Comparison of ENCODE assay signal across 8 cellular contexts in the genomic region with DNA sequence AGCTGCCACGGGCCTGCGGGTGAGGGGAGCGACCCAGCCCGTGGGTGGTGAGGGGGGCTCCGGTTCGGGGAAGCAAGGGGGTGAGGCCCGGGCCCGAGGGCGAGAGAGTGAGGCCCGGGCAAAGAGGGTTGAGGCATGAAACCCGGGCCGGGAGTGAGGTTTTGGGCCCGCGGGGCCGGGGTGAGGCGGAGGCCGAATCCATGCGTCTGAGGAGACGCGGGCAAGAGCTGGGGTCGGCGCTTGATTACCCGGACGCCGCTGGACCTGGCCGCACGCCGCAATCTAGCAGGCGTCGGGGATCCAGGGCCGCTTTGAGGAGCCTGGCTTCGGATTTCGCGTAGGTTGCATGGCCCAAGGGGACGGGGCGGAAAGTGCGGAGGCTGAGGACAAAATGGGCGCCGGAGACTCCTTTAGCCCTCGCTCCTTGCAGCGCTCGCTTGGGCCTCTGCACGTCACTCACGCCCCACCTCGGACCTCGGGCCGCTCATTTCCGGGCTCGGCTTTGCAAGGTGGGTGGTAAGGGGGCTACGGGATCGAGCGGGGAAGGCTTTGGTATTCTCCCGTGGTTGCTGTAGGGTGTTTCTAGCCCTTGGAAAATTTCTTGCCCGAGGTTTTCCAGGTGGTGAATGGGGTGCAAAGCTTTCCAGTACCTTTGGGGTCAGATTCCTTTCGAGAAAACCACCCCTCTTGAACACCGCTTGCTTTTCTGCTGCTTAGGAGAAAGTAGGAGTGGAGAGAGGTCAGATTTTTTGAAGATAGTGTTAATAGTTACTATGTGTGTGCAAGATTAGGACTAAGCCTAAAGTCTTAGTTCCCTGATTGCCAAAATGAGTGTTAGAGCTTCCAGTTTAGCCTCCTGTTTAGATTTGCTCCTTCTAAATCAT.
A peak's percentile ranks its signal among the peaks of the same experiment; 100 is the strongest.
DNase-seq lines count a peak whose midpoint lies in the region; ATAC-seq lines count a peak whose summit lies in the region.

No MANE protein-coding gene starts in this region.

- peak; percentile 47 for ATAC-seq in GM18511 (IDR thresholded peaks at IDR 0.05; ENCODE audit: unreplicated experiment)
- ATAC-seq in HG03025 (IDR thresholded peaks at IDR 0.05; ENCODE audit: low FRiP score, unreplicated experiment), result peak; percentile 42
- ATAC-seq in stimulated activated naive B cell treated with anti-CD40 and anti-IgM and Interleukin-4, amounts not matched to agents 10 μg/mL and 1 μg/mL and 100 μg/mL, for 72 hours (replicated peaks), result peak; percentile 50 to 54

- peaks cover 12 to 15% of the 10 kb centered on the region in 2 donors for H3K36me3 Mint-ChIP-seq in stimulated activated naive B cell treated with anti-CD40 and anti-IgM and Interleukin-4, amounts not matched to agents 10 μg/mL and 1 μg/mL and 100 μg/mL, for 72 hours

- in situ Hi-C loops in ACHN (cut with HindIII; ENCODE audit: low pct_ligation_motif_present, low pct_unique_long_range_greater_than_20kb, low sequenced_read_pairs), result no loop called here

- no peaks in the 10 kb centered on the region for H3K36me3 ChIP-seq in mucosa of rectum (ENCODE audit: control insufficient read depth in 2 of 2, insufficient read depth in 2 of 2, low read length in 2 of 2)

- peak overlapping the region; percentile 96 to 100 for H3K4me3 Mint-ChIP-seq in stimulated activated naive B cell treated with anti-CD40 and anti-IgM and Interleukin-4, amounts not matched to agents 10 μg/mL and 1 μg/mL and 100 μg/mL, for 72 hours

- H3K4me1 Mint-ChIP-seq in stimulated activated naive B cell treated with anti-CD40 and anti-IgM and Interleukin-4, amounts not matched to agents 10 μg/mL and 1 μg/mL and 100 μg/mL, for 72 hours, result peaks cover 16 to 48% of the 10 kb centered on the region in 2 donors

- H3K27ac ChIP-seq in epithelial cell of prostate (peak overlapping the region; percentile 68), mucosa of rectum (ENCODE audit: low read depth in 2 of 2, low read length in 2 of 2) (peak overlapping the region; percentile 97)

- H3K4me1 ChIP-seq in mucosa of rectum (ENCODE audit: control insufficient read depth in 2 of 2, insufficient read depth in 2 of 2, low read length in 2 of 2), result peaks cover 0 to 21% of the 10 kb centered on the region in 2 donors

- peak overlapping the region; percentile 99 for H3K27ac Mint-ChIP-seq in stimulated activated naive B cell treated with anti-CD40 and anti-IgM and Interleukin-4, amounts not matched to agents 10 μg/mL and 1 μg/mL and 100 μg/mL, for 72 hours

- H3K4me3 ChIP-seq in mucosa of rectum (ENCODE audit: low read length in 2 of 2), result peak overlapping the region; percentile 86 to 91

- H3K9ac ChIP-seq in mucosa of rectum (ENCODE audit: low read depth in 1 of 2, low read length in 2 of 2), result peak overlapping the region; percentile 93 to 95

- peaks cover 2 to 7% of the 10 kb centered on the region in 2 donors for H3K9me3 Mint-ChIP-seq in stimulated activated naive B cell treated with anti-CD40 and anti-IgM and Interleukin-4, amounts not matched to agents 10 μg/mL and 1 μg/mL and 100 μg/mL, for 72 hours

- H3K27me3 Mint-ChIP-seq in stimulated activated naive B cell treated with anti-CD40 and anti-IgM and Interleukin-4, amounts not matched to agents 10 μg/mL and 1 μg/mL and 100 μg/mL, for 72 hours, result no peaks in the 10 kb centered on the region

- DNase-seq in ACHN (peak; percentile 75), NCI-H69 (lab: John Stamatoyannopoulos, UW) (peak; percentile 74), activated T-cell treated with anti-CD3 and anti-CD28 coated beads for 1 hour (ENCODE audit: low read depth) (peak; percentile 16), epithelial cell of prostate (ENCODE audit: low read depth, low spot score) (no peak)
- DNase-seq in stimulated activated naive B cell treated with anti-CD40 and anti-IgM and Interleukin-4, amounts not matched to agents 10 μg/mL and 1 μg/mL and 100 μg/mL, for 72 hours, result peak; percentile 52

- no peaks in the 10 kb centered on the region for H3K27me3 ChIP-seq in mucosa of rectum (ENCODE audit: control insufficient read depth in 2 of 2, insufficient read depth in 2 of 2, low read length in 2 of 2)

- no peaks in the 10 kb centered on the region for H3K9me3 ChIP-seq in mucosa of rectum (ENCODE audit: control insufficient read depth in 2 of 2, low read length in 2 of 2)
